In genomic region chr12:1471224-1471623, GRCh38 we compare ENCODE assay signal across 21 cellular contexts.
"Had no signal": no experiment of that assay in that cellular context is flagged by ENCODE, and none has a peak within 500 bp of the region (broad histone marks: within the 10 kb centered on the region; RNA-seq: fewer than 3 reads in every experiment).

No MANE protein-coding gene starts in this region.

- DNase-seq: activated CD4-positive, alpha-beta memory T cell treated with anti-CD3 and anti-CD28 coated beads for 36 hours; activated CD4-positive, alpha-beta T cell treated with anti-CD3 and anti-CD28 coated beads for 48 hours; activated CD4-positive, CD25-positive, alpha-beta regulatory T cell; activated naive CD4-positive, alpha-beta T cell treated with Interleukin-2 at 50 U/mL for 16 hours; activated naive CD8-positive, alpha-beta T cell treated with anti-CD3 and anti-CD28 coated beads for 36 hours; activated T-cell treated with anti-CD3 and anti-CD28 coated beads, Interleukin-2, amount 50 U/mL, for 48 hours; dermis blood vessel endothelial cell; effector CD8-positive, alpha-beta T cell; foreskin melanocyte; kidney glomerular epithelial cell; left lung; naive B cell; retina; spleen; stimulated activated CD4-positive, alpha-beta T cell treated with anti-CD3 and anti-CD28 coated beads, Interleukin-4, amount 100 ng/mL, for 24 hours; stimulated activated naive CD8-positive, alpha-beta T cell treated with anti-CD3 and anti-CD28 coated beads, Interleukin-15, Interleukin-2, amounts not matched to agents 100 U/mL and 50 U/mL, for 24 hours; thyroid gland had no signal

- H3K27me3 Mint-ChIP-seq: activated CD4-positive, alpha-beta memory T cell treated with anti-CD3 and anti-CD28 coated beads for 36 hours; activated naive CD8-positive, alpha-beta T cell treated with anti-CD3 and anti-CD28 coated beads for 36 hours; naive B cell; progenitor cell of endocrine pancreas had no signal

- H3K36me3 ChIP-seq: left lung, neural progenitor cell, spleen, thyroid gland had no signal

- H3K27ac Mint-ChIP-seq: activated CD4-positive, alpha-beta memory T cell treated with anti-CD3 and anti-CD28 coated beads for 36 hours; activated naive CD8-positive, alpha-beta T cell treated with anti-CD3 and anti-CD28 coated beads for 36 hours; neural progenitor cell; progenitor cell of endocrine pancreas; T-helper 1 cell treated with Interleukin-12 subunit alpha and Interleukin-12 subunit beta and Interleukin-4 antibody, amounts not matched to agents 30 μg/mL and 1 μg/mL, for 36 hours had no signal

- H3K4me3 Mint-ChIP-seq: activated CD4-positive, alpha-beta memory T cell treated with anti-CD3 and anti-CD28 coated beads for 36 hours; activated naive CD8-positive, alpha-beta T cell treated with anti-CD3 and anti-CD28 coated beads for 36 hours; naive B cell; neural progenitor cell; T-helper 1 cell treated with Interleukin-12 subunit alpha and Interleukin-12 subunit beta and Interleukin-4 antibody, amounts not matched to agents 30 μg/mL and 1 μg/mL, for 36 hours had no signal

- H3K4me3 ChIP-seq: left lung, lung, neural progenitor cell, spleen, thyroid gland had no signal

- H3K27ac ChIP-seq: left lung, neural progenitor cell, spleen, thyroid gland had no signal

- ATAC-seq: left lung; stimulated activated naive CD8-positive, alpha-beta T cell treated with anti-CD3 and anti-CD28 coated beads, Interleukin-15, Interleukin-2, amounts not matched to agents 100 U/mL and 50 U/mL, for 24 hours had no signal

- H3K9me3 ChIP-seq: left lung, spleen, thyroid gland had no signal

- H3K27me3 ChIP-seq: left lung, neural progenitor cell, spleen, thyroid gland had no signal

- H3K36me3 Mint-ChIP-seq: activated CD4-positive, alpha-beta memory T cell treated with anti-CD3 and anti-CD28 coated beads for 36 hours had no signal

- H3K9me3 Mint-ChIP-seq: activated CD4-positive, alpha-beta memory T cell treated with anti-CD3 and anti-CD28 coated beads for 36 hours; activated naive CD8-positive, alpha-beta T cell treated with anti-CD3 and anti-CD28 coated beads for 36 hours; naive B cell; T-helper 1 cell treated with Interleukin-12 subunit alpha and Interleukin-12 subunit beta and Interleukin-4 antibody, amounts not matched to agents 30 μg/mL and 1 μg/mL, for 36 hours had no signal
